Comparison of ENCODE assay signal across 11 cellular contexts in the genomic region with DNA sequence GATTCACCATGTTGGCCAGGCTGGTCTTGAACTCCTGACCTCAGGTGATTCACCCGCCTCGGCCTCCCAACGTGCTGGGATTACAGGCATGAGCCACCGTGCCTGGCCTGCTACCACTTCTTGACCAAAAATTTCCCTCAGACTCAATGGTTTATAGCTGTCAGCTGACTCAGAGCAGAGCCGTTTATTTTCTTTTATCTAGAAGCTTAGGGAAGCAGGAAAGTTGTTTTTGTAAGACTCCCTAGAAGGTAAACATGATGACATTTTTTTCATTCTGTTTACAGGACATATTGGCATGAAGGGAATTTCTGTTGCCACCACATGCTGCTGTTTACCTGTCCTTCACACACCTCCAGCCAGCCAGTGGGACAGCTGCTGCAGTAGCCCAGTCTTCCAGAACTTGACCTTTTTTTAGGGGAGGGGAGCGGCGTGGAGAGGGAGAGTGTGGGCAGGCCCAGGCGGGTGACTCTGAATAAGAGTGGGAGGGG. TPM values are rescaled to one million over a fixed set of nuclear protein-coding genes. Genes with fewer than 3 reads are reported as not detected.
DNase-seq lines count a peak whose midpoint lies in the region; ATAC-seq and TF ChIP-seq lines count a peak whose summit lies in the region.
"Had no signal": no experiment of that assay in that cellular context is flagged by ENCODE, and none has a peak within 500 bp of the region (broad histone marks: within the 10 kb centered on the region; RNA-seq: fewer than 3 reads in every experiment).

No MANE protein-coding gene starts in this region.

- no peaks in the 10 kb centered on the region for H3K27me3 ChIP-seq in fibroblast of lung (ENCODE audit: control insufficient read depth, insufficient read depth, low read length)
- H3K27me3 ChIP-seq in smooth muscle cell (ENCODE audit: low read depth): no peaks in the 10 kb centered on the region
- H3K27me3 ChIP-seq in SJCRH30: 0 out of 2 replicates have a peak, but pooled peaks cover 2% of the 10 kb centered on the region
- H3K27me3 ChIP-seq: neutrophil had no signal

- 5% methylated on average over 8 of the region's 8 CpGs for WGBS in smooth muscle cell (ENCODE audit: low lambda C conversion rate)

- H3K9me3 ChIP-seq in fibroblast of lung (ENCODE audit: control insufficient read depth, insufficient read depth, low read depth, low read length): no peaks in the 10 kb centered on the region
- no peaks in the 10 kb centered on the region for H3K9me3 ChIP-seq in smooth muscle cell (replicated peaks; ENCODE audit: low read depth)
- no peaks in the 10 kb centered on the region for H3K9me3 ChIP-seq in SJCRH30 (replicated peaks)
- H3K9me3 ChIP-seq: neutrophil had no signal

- H3K4me1 ChIP-seq in fibroblast of lung (ENCODE audit: control insufficient read depth, extremely low read depth, insufficient read depth, low read length): peaks cover 10% of the 10 kb centered on the region
- H3K4me1 ChIP-seq in smooth muscle cell (ENCODE audit: low read depth): no peaks in the 10 kb centered on the region
- H3K4me1 ChIP-seq in SJCRH30: peaks cover 10% of the 10 kb centered on the region

- H3K36me3 ChIP-seq in fibroblast of lung (ENCODE audit: control insufficient read depth, insufficient read depth, low read length) (no peaks in the 10 kb centered on the region), smooth muscle cell (ENCODE audit: low read depth) (no peaks in the 10 kb centered on the region), SJCRH30 (no peaks in the 10 kb centered on the region)
- H3K36me3 ChIP-seq: neutrophil had no signal

- H3K4me2 ChIP-seq in fibroblast of lung (ENCODE audit: extremely low read depth, insufficient read depth, low read length): peak overlapping the region; percentile 51
- H3K4me2 ChIP-seq in smooth muscle cell: peak overlapping the region; percentile 47

- ATAC-seq in GM18502 (IDR thresholded peaks at IDR 0.05; ENCODE audit: poor library complexity, unreplicated experiment): no peak

- H3F3A ChIP-seq in smooth muscle cell (ENCODE audit: low read depth): peaks cover 4% of the 10 kb centered on the region

- no peak overlapping the region for H3K9ac ChIP-seq in fibroblast of lung (ENCODE audit: insufficient read depth, low read length)
- no peak overlapping the region for H3K9ac ChIP-seq in smooth muscle cell (ENCODE audit: low read depth)

- TF ChIP-seq CTCF in fibroblast of lung (conservative IDR thresholded peaks at IDR 0.05 in 1 of 2, IDR thresholded peaks at IDR 0.05 in 1 of 2; ENCODE audit: low read depth in 1 of 2, low read length in 2 of 2) (no peak), smooth muscle cell (IDR thresholded peaks at IDR 0.05; ENCODE audit: borderline replicate concordance, insufficient read depth, poor library complexity, severe bottlenecking) (no peak)

- H3K79me2 ChIP-seq in fibroblast of lung (ENCODE audit: control insufficient read depth, insufficient read depth, low read length) (no peaks in the 10 kb centered on the region), smooth muscle cell (ENCODE audit: low read depth) (no peaks in the 10 kb centered on the region)

- no peak overlapping the region for H2AFZ ChIP-seq in fibroblast of lung (ENCODE audit: low read length)
- no peak overlapping the region for H2AFZ ChIP-seq in smooth muscle cell (ENCODE audit: low read depth)

- H3K4me3 ChIP-seq in fibroblast of lung (replicated peaks in 1 of 4; ENCODE audit: control extremely low read depth in 1 of 4, insufficient read depth in 1 of 4, low read depth in 3 of 4, low read length in 4 of 4) (no peak overlapping the region), smooth muscle cell (no peak overlapping the region), SJCRH30 (no peak overlapping the region)

- no peaks in the 10 kb centered on the region for H4K20me1 ChIP-seq in fibroblast of lung (ENCODE audit: control insufficient read depth, extremely low read depth, insufficient read depth, low read length)
- H4K20me1 ChIP-seq in smooth muscle cell (ENCODE audit: low read depth): no peaks in the 10 kb centered on the region

- H3K27ac ChIP-seq in fibroblast of lung (ENCODE audit: insufficient read depth, low read length) (peak overlapping the region; percentile 20), smooth muscle cell (ENCODE audit: low read depth) (peak overlapping the region; percentile 60), SJCRH30 (no peak overlapping the region)
- H3K27ac ChIP-seq: neutrophil had no signal

- DNase-seq in NCI-H510A treated with DMSO at 0.1 percent for 48 hours (lab: John Stamatoyannopoulos, UW) (peak; percentile 31), NCI-H510A (lab: John Stamatoyannopoulos, UW) (no peak), NCI-H226 (peak; percentile 78), fibroblast of lung (ENCODE audit: low read depth in 2 of 2) (peak; percentile 27 to 84), smooth muscle cell (lab: John Stamatoyannopoulos, UW; ENCODE audit: unreplicated experiment) (no peak), SJCRH30 (no peak), midbrain (lab: John Stamatoyannopoulos, UW) (no peak)
- DNase-seq: AML-193, dermis blood vessel endothelial cell had no signal

RNA-seq across cellular contexts. Expression of a gene that starts 56.1 kb away (rescaled TPM):
- total RNA-seq in fibroblast of lung (3.9 and 5.8 TPM in 2 replicates), smooth muscle cell (2.6 and 6.3 TPM in 2 replicates)
- polyA plus RNA-seq in fibroblast of lung (2.4 and 5.3 TPM in 2 replicates), smooth muscle cell (1.5 and 1.7 TPM in 2 replicates)
- 4.0 and 11.5 TPM in 2 replicates for polyA plus RNA-seq in fibroblast of lung (2012)
- polyA minus RNA-seq in fibroblast of lung (ENCODE audit: low replicate concordance): 9.1 and 16.5 TPM in 2 replicates
- total RNA-seq in SJCRH30 (2014; rRNA removed; shearing (Covaris generic)): 0.68 and 1.0 TPM in 2 replicates

Comparison
In these comparisons a context has a peak if more than half of its experiments do, and no peak if none do; other contexts are left out.
1. DNase-seq: peak in NCI-H510A treated with DMSO at 0.1 percent for 48 hours (single experiment), NCI-H226 (single experiment) and fibroblast of lung (2 of 2); none in NCI-H510A (single experiment), smooth muscle cell (single experiment), SJCRH30 (0 of 2) and midbrain (single experiment).